ENCODE assay signal across 25 cellular contexts in the genomic region with DNA sequence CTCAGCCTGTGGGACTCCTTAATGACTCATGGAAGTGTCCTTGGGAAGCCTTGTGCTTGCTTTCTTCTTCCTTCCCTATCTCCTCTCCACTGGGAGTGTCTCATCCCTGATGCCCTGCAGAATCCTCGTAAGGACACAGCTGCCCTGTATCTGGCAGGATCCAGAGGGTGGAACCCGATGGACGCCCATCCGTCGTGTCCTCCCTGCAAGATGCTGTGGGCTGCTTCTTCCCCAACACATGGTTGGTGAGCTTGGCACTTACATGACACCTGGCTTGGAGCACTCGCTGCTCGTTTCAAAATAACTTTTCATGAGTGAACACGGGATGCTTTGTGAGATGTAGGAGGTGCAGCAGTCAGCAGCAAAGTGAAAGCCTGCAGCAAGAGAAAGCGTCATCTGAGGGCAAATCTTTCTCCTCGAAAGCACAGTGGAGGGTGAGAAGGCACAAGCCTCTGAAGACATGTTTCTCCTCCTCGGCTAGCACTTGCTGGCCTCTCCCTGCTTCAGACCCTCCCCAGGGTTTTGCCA. TPM values are rescaled to one million over a fixed set of nuclear protein-coding genes. Genes with fewer than 3 reads are reported as not detected.
"Had no signal": no experiment of that assay in that cellular context is flagged by ENCODE, and none has a peak within 500 bp of the region (broad histone marks: within the 10 kb centered on the region; RNA-seq: fewer than 3 reads in every experiment).

No MANE protein-coding gene starts in this region.

- ATAC-seq: esophagus mucosa; gastrocnemius medialis; left cardiac atrium; left ventricle myocardium superior; right cardiac atrium; stimulated activated memory B cell treated with anti-CD40 and anti-IgM and Interleukin-4, amounts not matched to agents 10 μg/mL and 1 μg/mL and 100 μg/mL, for 72 hours; stimulated activated naive CD8-positive, alpha-beta T cell treated with anti-CD3 and anti-CD28 coated beads, Interleukin-15, amount 100 ng/mL, for 72 hours; upper lobe of right lung had no signal

- H3K9me3 ChIP-seq: gastrocnemius medialis, neutrophil, testis, upper lobe of right lung had no signal

- H3K27me3 ChIP-seq: cardiac muscle cell, gastrocnemius medialis, hepatocyte, neutrophil, testis, tibial nerve, upper lobe of right lung had no signal

- H3K36me3 ChIP-seq: cardiac muscle cell, gastrocnemius medialis, neutrophil, tibial nerve, upper lobe of right lung had no signal

- H3K4me3 ChIP-seq: cardiac muscle cell, gastrocnemius medialis, hepatocyte, lung, testis, tibial nerve, upper lobe of right lung had no signal

- DNase-seq: cerebellar nuclear complex; gastrocnemius medialis; kidney; left cardiac atrium; left ventricle myocardium superior; mesenchymal stem cell; midbrain; right cardiac atrium; small intestine; stimulated activated CD4-positive, alpha-beta T cell treated with anti-CD3 and anti-CD28 coated beads, Interleukin-4, amount 100 ng/mL, for 1 hour; stimulated activated CD8-positive, alpha-beta memory T cell treated with anti-CD3 and anti-CD28 coated beads, Interleukin-4, amount 100 ng/mL, for 48 hours; stimulated activated naive CD8-positive, alpha-beta T cell treated with anti-CD3 and anti-CD28 coated beads, Interleukin-15, amount 100 ng/mL, for 72 hours; testis; upper lobe of right lung had no signal

- H3K4me1 ChIP-seq: gastrocnemius medialis, testis, tibial nerve, upper lobe of right lung had no signal

- H3K27ac ChIP-seq: cardiac muscle cell, gastrocnemius medialis, hepatocyte, neutrophil, testis, tibial nerve, upper lobe of right lung had no signal

RNA-seq across cellular contexts. Expression of a gene that starts 3.3 kb away (rescaled TPM):
- total RNA-seq: cardiac muscle cell, fibroblast of villous mesenchyme, gastrocnemius medialis, left cardiac atrium, left ventricle myocardium superior, osteocyte, posterior vena cava, right cardiac atrium, subcutaneous adipose tissue, tibial nerve had no signal

RNA-seq across cellular contexts. Expression of a gene that starts 11.6 kb away (rescaled TPM):
- total RNA-seq: cardiac muscle cell, fibroblast of villous mesenchyme, osteocyte had no signal

RNA-seq across cellular contexts. Expression of a gene that starts 16.8 kb away (rescaled TPM):
- total RNA-seq: cardiac muscle cell, esophagus mucosa, fibroblast of villous mesenchyme, hepatocyte, left ventricle myocardium superior, osteocyte, tibial nerve had no signal

RNA-seq across cellular contexts. Expression of a gene that starts 19.7 kb away (rescaled TPM):
- total RNA-seq: cardiac muscle cell, fibroblast of villous mesenchyme, gastrocnemius medialis, hepatocyte, left ventricle myocardium superior, osteocyte had no signal

RNA-seq across cellular contexts. Expression of a gene that starts 54.6 kb away (rescaled TPM):
- total RNA-seq: cardiac muscle cell, esophagus mucosa, fibroblast of villous mesenchyme, gastrocnemius medialis, hepatocyte, kidney, left cardiac atrium, left ventricle myocardium superior, lung, osteocyte, posterior vena cava, right cardiac atrium, subcutaneous adipose tissue, tibial nerve, upper lobe of right lung had no signal
